8 cellular contexts compared by ENCODE assay signal in the genomic region with DNA sequence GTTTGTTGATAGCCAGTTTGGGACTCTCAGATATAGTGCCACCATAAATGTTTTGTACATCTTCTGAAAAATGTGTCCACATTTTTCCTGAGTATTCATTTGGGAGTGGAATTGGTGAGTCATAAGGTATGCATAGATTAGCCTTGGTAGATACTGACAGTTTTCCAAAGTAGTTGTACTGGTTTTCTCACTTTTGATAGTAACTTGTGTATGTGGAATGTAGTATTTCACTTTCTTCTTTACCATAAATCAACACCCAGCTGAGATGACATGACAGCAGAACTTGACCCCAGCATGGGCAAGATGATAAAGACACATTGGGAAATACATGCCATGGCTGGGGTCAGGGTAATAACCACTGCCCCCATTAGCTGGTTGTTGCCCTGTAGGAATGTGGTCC. TPM values are rescaled to one million over a fixed set of nuclear protein-coding genes. Genes with fewer than 3 reads are reported as not detected.
DNase-seq lines count a peak whose midpoint lies in the region; ATAC-seq and TF ChIP-seq lines count a peak whose summit lies in the region.
"Had no signal": no experiment of that assay in that cellular context is flagged by ENCODE, and none has a peak within 500 bp of the region (broad histone marks: within the 10 kb centered on the region; RNA-seq: fewer than 3 reads in every experiment).

No MANE protein-coding gene starts in this region.

- H3K27ac Mint-ChIP-seq in natural killer cell treated with Interleukin-12 subunit alpha and Interleukin-12 subunit beta and Interleukin-15 and Interleukin-18, amount 100 ng/mL, for 72 hours = peak overlapping the region; percentile 20 to 89

- no peaks in the 10 kb centered on the region for H3K36me3 Mint-ChIP-seq in natural killer cell treated with Interleukin-12 subunit alpha and Interleukin-12 subunit beta and Interleukin-15 and Interleukin-18, amount 100 ng/mL, for 72 hours

- no peak for ATAC-seq in natural killer cell treated with Interleukin-12 subunit alpha and Interleukin-12 subunit beta and Interleukin-15 and Interleukin-18, amount 100 ng/mL, for 72 hours
- ATAC-seq in GM21528 (IDR thresholded peaks at IDR 0.05; ENCODE audit: low FRiP score, unreplicated experiment) = no peak

- no peak overlapping the region for H3K4me3 Mint-ChIP-seq in natural killer cell treated with Interleukin-12 subunit alpha and Interleukin-12 subunit beta and Interleukin-15 and Interleukin-18, amount 100 ng/mL, for 72 hours

- H3K4me1 Mint-ChIP-seq in natural killer cell treated with Interleukin-12 subunit alpha and Interleukin-12 subunit beta and Interleukin-15 and Interleukin-18, amount 100 ng/mL, for 72 hours (ENCODE audit: low read depth in 2 of 2) = peaks cover 38 to 52% of the 10 kb centered on the region in 2 donors

- no peaks in the 10 kb centered on the region for H3K27me3 Mint-ChIP-seq in natural killer cell treated with Interleukin-12 subunit alpha and Interleukin-12 subunit beta and Interleukin-15 and Interleukin-18, amount 100 ng/mL, for 72 hours

- no peak for TF ChIP-seq CTCF in cardiac fibroblast (IDR thresholded peaks at IDR 0.05; ENCODE audit: low read depth, low read length)

- no peaks in the 10 kb centered on the region for H3K9me3 Mint-ChIP-seq in natural killer cell treated with Interleukin-12 subunit alpha and Interleukin-12 subunit beta and Interleukin-15 and Interleukin-18, amount 100 ng/mL, for 72 hours

- DNase-seq in ELR (ENCODE audit: low read depth) (peak; percentile 69), M059J (ENCODE audit: low read depth) (peak; percentile 70), cardiac fibroblast (ENCODE audit: low read depth in 2 of 2) (peak; percentile 27 to 56), T-helper 2 cell (no peak), HuH-7.5 (ENCODE audit: low spot score) (no peak)
- no peak for DNase-seq in natural killer cell treated with Interleukin-12 subunit alpha and Interleukin-12 subunit beta and Interleukin-15 and Interleukin-18, amount 100 ng/mL, for 72 hours (ENCODE audit: low spot score)

- H3K4me3 ChIP-seq in cardiac fibroblast (replicated peaks in 1 of 2; ENCODE audit: low read depth in 2 of 2, low read length in 2 of 2) = no peak overlapping the region
- H3K4me3 ChIP-seq: heart right ventricle had no signal

RNA-seq across cellular contexts. Expression of a gene that starts 5.4 kb away (rescaled TPM):
- 9.0 and 18.2 TPM in 2 replicates for total RNA-seq in M059J (2014; rRNA removed; shearing (Covaris generic))
- total RNA-seq in natural killer cell treated with Interleukin-12 subunit alpha and Interleukin-12 subunit beta and Interleukin-15 and Interleukin-18, amount 100 ng/mL, for 72 hours = 10 to 100 TPM in 1 of 2 donors, 1 to 10 TPM in 1; 9.6 to 11.5 TPM

RNA-seq across cellular contexts. Expression of a gene that starts 34.9 kb away (rescaled TPM):
- total RNA-seq in M059J (2014; rRNA removed; shearing (Covaris generic)) = not detected in 2 replicates
- total RNA-seq in natural killer cell treated with Interleukin-12 subunit alpha and Interleukin-12 subunit beta and Interleukin-15 and Interleukin-18, amount 100 ng/mL, for 72 hours = not detected

Comparison
In these comparisons a context has a peak if more than half of its experiments do, and no peak if none do; other contexts are left out.
1. DNase-seq: peak in ELR (single experiment), M059J (single experiment) and cardiac fibroblast (2 of 2); none in natural killer cell treated with Interleukin-12 subunit alpha and Interleukin-12 subunit beta and Interleukin-15 and Interleukin-18, amount 100 ng/mL, for 72 hours (single experiment), T-helper 2 cell (0 of 5) and HuH-7.5 (single experiment).